11 cellular contexts compared by ENCODE assay signal in the genomic region with DNA sequence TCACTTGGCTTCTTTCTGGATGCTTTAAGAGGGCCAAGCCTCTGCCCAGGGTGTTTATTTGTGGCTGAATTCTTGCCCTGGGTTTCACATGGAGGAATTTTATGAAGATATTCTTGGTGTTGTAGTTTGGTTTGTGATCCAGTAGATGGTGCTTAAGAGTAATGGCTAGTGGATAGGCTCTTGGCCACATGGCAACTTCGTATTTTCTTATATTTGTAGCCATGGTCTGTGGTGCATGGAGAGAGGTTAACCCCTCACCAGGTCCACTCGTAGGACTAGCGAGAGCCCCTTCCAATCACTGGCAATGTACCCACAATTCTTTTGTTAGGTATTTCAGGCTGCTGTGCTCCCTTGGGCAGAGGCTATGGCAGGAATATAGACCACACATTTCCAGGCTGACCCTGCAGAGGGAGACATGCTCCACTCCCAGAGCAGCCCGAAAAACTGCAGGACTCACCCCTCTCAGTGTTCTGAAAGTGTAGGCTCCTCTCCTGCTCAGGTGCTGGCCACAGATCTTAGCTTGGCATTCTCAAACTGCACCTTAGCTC.
DNase-seq lines count a peak whose midpoint lies in the region; ATAC-seq and TF ChIP-seq lines count a peak whose summit lies in the region.
"Had no signal": no experiment of that assay in that cellular context is flagged by ENCODE, and none has a peak within 500 bp of the region (broad histone marks: within the 10 kb centered on the region; RNA-seq: fewer than 3 reads in every experiment).

No MANE protein-coding gene starts in this region.

- H3K4me1 ChIP-seq in naive thymus-derived CD4-positive, alpha-beta T cell (ENCODE audit: control insufficient read depth in 2 of 2, insufficient read depth in 2 of 2, low read length in 2 of 2) = no peaks in the 10 kb centered on the region

- ATAC-seq in GM21528 (IDR thresholded peaks at IDR 0.05; ENCODE audit: low FRiP score, unreplicated experiment) (no peak), HG02610 (IDR thresholded peaks at IDR 0.05; ENCODE audit: unreplicated experiment) (no peak)
- ATAC-seq in naive thymus-derived CD4-positive, alpha-beta T cell = no peak

- H3K27me3 ChIP-seq in brain microvascular endothelial cell (replicated peaks) = no peaks in the 10 kb centered on the region
- H3K27me3 ChIP-seq in naive thymus-derived CD4-positive, alpha-beta T cell (ENCODE audit: control insufficient read depth in 2 of 2, insufficient read depth in 2 of 2, low read length in 2 of 2) = no peaks in the 10 kb centered on the region

- H3K27ac ChIP-seq in brain microvascular endothelial cell = no peak overlapping the region
- no peak overlapping the region for H3K27ac ChIP-seq in naive thymus-derived CD4-positive, alpha-beta T cell (ENCODE audit: low read depth, low read length)

- POLR2A ChIA-PET in naive thymus-derived CD4-positive, alpha-beta T cell (lab: Charles Lee) = no interaction called here

- CTCF ChIA-PET in naive thymus-derived CD4-positive, alpha-beta T cell (lab: Charles Lee) = no interaction called here

- H3K36me3 ChIP-seq in brain microvascular endothelial cell (replicated peaks) = no peaks in the 10 kb centered on the region
- no peaks in the 10 kb centered on the region for H3K36me3 ChIP-seq in naive thymus-derived CD4-positive, alpha-beta T cell (ENCODE audit: control insufficient read depth in 2 of 3, insufficient read depth in 3 of 3, low read length in 3 of 3)

- no peaks in the 10 kb centered on the region for H3K27me3 Mint-ChIP-seq in osteocyte (ENCODE audit: unreplicated experiment)
- no peaks in the 10 kb centered on the region for H3K27me3 Mint-ChIP-seq in naive thymus-derived CD4-positive, alpha-beta T cell
- H3K27me3 Mint-ChIP-seq: stimulated activated naive CD8-positive, alpha-beta T cell treated with anti-CD3 and anti-CD28 coated beads, Interleukin-15, Interleukin-2, amounts not matched to agents 100 ng/mL and 50 ng/mL, for 24 hours had no signal

- in situ Hi-C loops in brain microvascular endothelial cell (cut with HindIII; ENCODE audit: low pct_ligation_motif_present, low sequenced_read_pairs) = no loop called here

- TF ChIP-seq CTCF in GM12873 (IDR thresholded peaks at IDR 0.05; ENCODE audit: insufficient read depth, low read depth, low read length, missing control alignments) = peak; percentile 28
- peak; percentile 60 for TF ChIP-seq CTCF in brain microvascular endothelial cell (IDR thresholded peaks at IDR 0.05; ENCODE audit: low read depth, low read length, missing control alignments)
- peak; percentile 32 for TF ChIP-seq CTCF in osteocyte (IDR thresholded peaks at IDR 0.05)

- peak; percentile 46 for DNase-seq in M059J (ENCODE audit: low read depth)
- peak; percentile 27 for DNase-seq in brain microvascular endothelial cell
- DNase-seq in osteocyte (ENCODE audit: extremely low spot score, unreplicated experiment) = no peak
- DNase-seq in naive thymus-derived CD4-positive, alpha-beta T cell = no peak
- no peak for DNase-seq in NCI-H2029 treated with DMSO at 0.1 percent for 48 hours (lab: John Stamatoyannopoulos, UW)
- DNase-seq: activated CD8-positive, alpha-beta memory T cell treated with anti-CD3 and anti-CD28 coated beads, Interleukin-2, amount 50 U/mL, for 4 hours had no signal

- H3K4me3 Mint-ChIP-seq in osteocyte (ENCODE audit: unreplicated experiment) = no peak overlapping the region
- H3K4me3 Mint-ChIP-seq in naive thymus-derived CD4-positive, alpha-beta T cell = no peak overlapping the region
- H3K4me3 Mint-ChIP-seq: memory B cell; stimulated activated naive CD8-positive, alpha-beta T cell treated with anti-CD3 and anti-CD28 coated beads, Interleukin-15, Interleukin-2, amounts not matched to agents 100 ng/mL and 50 ng/mL, for 24 hours had no signal

- intact Hi-C loops in naive thymus-derived CD4-positive, alpha-beta T cell (cut with micrococcal nuclease) = no loop called here

- H3K27ac Mint-ChIP-seq in osteocyte (ENCODE audit: unreplicated experiment) = no peak overlapping the region
- H3K27ac Mint-ChIP-seq in naive thymus-derived CD4-positive, alpha-beta T cell = no peak overlapping the region
- H3K27ac Mint-ChIP-seq: memory B cell; stimulated activated naive CD8-positive, alpha-beta T cell treated with anti-CD3 and anti-CD28 coated beads, Interleukin-15, Interleukin-2, amounts not matched to agents 100 ng/mL and 50 ng/mL, for 24 hours had no signal

- peaks cover 17% of the 10 kb centered on the region for H3K36me3 Mint-ChIP-seq in osteocyte (ENCODE audit: unreplicated experiment)
- H3K36me3 Mint-ChIP-seq in naive thymus-derived CD4-positive, alpha-beta T cell = peaks cover 0 to 6% (median 0%) of the 10 kb centered on the region in 5 donors
- H3K36me3 Mint-ChIP-seq: memory B cell had no signal

- H3K9me3 ChIP-seq in naive thymus-derived CD4-positive, alpha-beta T cell (ENCODE audit: control insufficient read depth in 2 of 3, low read length in 3 of 3) = no peaks in the 10 kb centered on the region

- H3K9me3 Mint-ChIP-seq in osteocyte (ENCODE audit: unreplicated experiment) = peaks cover 44% of the 10 kb centered on the region
- H3K9me3 Mint-ChIP-seq in naive thymus-derived CD4-positive, alpha-beta T cell = peaks cover 0 to 25% (median 12%) of the 10 kb centered on the region in 11 donors

- H3K4me3 ChIP-seq in brain microvascular endothelial cell (ENCODE audit: low read depth, low read length) = no peak overlapping the region
- H3K4me3 ChIP-seq in naive thymus-derived CD4-positive, alpha-beta T cell (ENCODE audit: low read length) = no peak overlapping the region

- H3K4me1 Mint-ChIP-seq in osteocyte (ENCODE audit: unreplicated experiment) = peaks cover 8% of the 10 kb centered on the region
- no peaks in the 10 kb centered on the region for H3K4me1 Mint-ChIP-seq in naive thymus-derived CD4-positive, alpha-beta T cell
- H3K4me1 Mint-ChIP-seq: memory B cell had no signal

Comparison
In these comparisons a context has a peak if more than half of its experiments do, and no peak if none do; other contexts are left out.
1. DNase-seq: peak in M059J (single experiment) and brain microvascular endothelial cell (single experiment); none in osteocyte (single experiment), naive thymus-derived CD4-positive, alpha-beta T cell (0 of 9) and NCI-H2029 treated with DMSO at 0.1 percent for 48 hours (single experiment).
2. Peak in every context shown above with its lines, with median percentiles within 50 percentile points of each other: CTCF ChIP-seq.